ENCODE assay signal across 8 cellular contexts in genomic region chr1:31154000-31154631, GRCh38.
DNase-seq lines count a peak whose midpoint lies in the region; ATAC-seq and TF ChIP-seq lines count a peak whose summit lies in the region.

No MANE protein-coding gene starts in this region.

- H3K4me1 Mint-ChIP-seq in CD4-positive, CD25-positive, alpha-beta regulatory T cell = peaks cover 0 to 12% (median 8%) of the 10 kb centered on the region in 4 donors
- H3K4me1 Mint-ChIP-seq in endodermal cell = peaks cover 8% of the 10 kb centered on the region
- H3K4me1 Mint-ChIP-seq in neural progenitor cell = peaks cover 8% of the 10 kb centered on the region

- no peaks in the 10 kb centered on the region for H3K27me3 Mint-ChIP-seq in CD4-positive, CD25-positive, alpha-beta regulatory T cell
- peaks cover 1% of the 10 kb centered on the region for H3K27me3 Mint-ChIP-seq in endodermal cell (ENCODE audit: insufficient read depth)
- H3K27me3 Mint-ChIP-seq in neural progenitor cell (ENCODE audit: insufficient read depth, low read depth) = no peaks in the 10 kb centered on the region

- peaks cover 0 to 2% (median 0%) of the 10 kb centered on the region in 7 donors for H3K9me3 Mint-ChIP-seq in CD4-positive, CD25-positive, alpha-beta regulatory T cell
- H3K9me3 Mint-ChIP-seq in endodermal cell = peaks cover 12% of the 10 kb centered on the region
- peaks cover 9% of the 10 kb centered on the region for H3K9me3 Mint-ChIP-seq in neural progenitor cell

- WGBS in endodermal cell (ENCODE audit: insufficient coverage in 1 of 2, insufficient read length in 1 of 2), 2 experiments = 73 to 81% methylated on average over 18 to 19 of the region's 19 CpGs

- ATAC-seq in CD4-positive, CD25-positive, alpha-beta regulatory T cell (ENCODE audit: low read depth in 2 of 2) = no peak

- H3K9me3 ChIP-seq in CD4-positive, CD25-positive, alpha-beta regulatory T cell (ENCODE audit: control insufficient read depth in 2 of 2, low read length in 2 of 2) = no peaks in the 10 kb centered on the region
- H3K9me3 ChIP-seq in endodermal cell (ENCODE audit: control insufficient read depth, low read length) (peaks cover 7% of the 10 kb centered on the region), neural progenitor cell (ENCODE audit: low read depth) (no peaks in the 10 kb centered on the region)

- H3K27ac Mint-ChIP-seq in CD4-positive, CD25-positive, alpha-beta regulatory T cell = peak overlapping the region in 2 of 3 donors; percentile 20 to 74
- H3K27ac Mint-ChIP-seq in endodermal cell (peak overlapping the region; percentile 98), neural progenitor cell (peak overlapping the region; percentile 95)

- H3K9ac ChIP-seq in endodermal cell (ENCODE audit: extremely low read depth, low read length, poor library complexity, severe bottlenecking) (peak overlapping the region; percentile 92), neural progenitor cell (peak overlapping the region; percentile 68)

- peaks cover 16% of the 10 kb centered on the region for H3F3A ChIP-seq in neural progenitor cell (ENCODE audit: low read depth)

- H3K36me3 ChIP-seq in CD4-positive, CD25-positive, alpha-beta regulatory T cell (ENCODE audit: control insufficient read depth, insufficient read depth, low read length) = no peaks in the 10 kb centered on the region
- H3K36me3 ChIP-seq in endodermal cell (ENCODE audit: control insufficient read depth, insufficient read depth, low read length) = no peaks in the 10 kb centered on the region
- H3K36me3 ChIP-seq in neural progenitor cell = no peaks in the 10 kb centered on the region

- peaks cover 6% of the 10 kb centered on the region for H3K4me1 ChIP-seq in CD4-positive, CD25-positive, alpha-beta regulatory T cell (ENCODE audit: control insufficient read depth, insufficient read depth, low read length, poor library complexity, severe bottlenecking)
- H3K4me1 ChIP-seq in endodermal cell (ENCODE audit: control insufficient read depth, insufficient read depth, low read length) (no peaks in the 10 kb centered on the region), neural progenitor cell (peaks cover 7% of the 10 kb centered on the region)

- H3K4me3 ChIP-seq in CD4-positive, CD25-positive, alpha-beta regulatory T cell (ENCODE audit: low read depth, low read length) = peak overlapping the region; percentile 37
- H3K4me3 ChIP-seq in endodermal cell (ENCODE audit: low read length) = peak overlapping the region; percentile 72
- peak overlapping the region; percentile 74 for H3K4me3 ChIP-seq in neural progenitor cell

- DNase-seq in CD4-positive, CD25-positive, alpha-beta regulatory T cell = no peak
- DNase-seq in NCI-H526 (lab: John Stamatoyannopoulos, UW) = peak; percentile 81 to 82
- no peak for DNase-seq in endodermal cell
- no peak for DNase-seq in neural progenitor cell (ENCODE audit: low spot score)
- DNase-seq in NCI-H1092 (lab: John Stamatoyannopoulos, UW) = no peak
- DNase-seq in SKM-1 treated with dmso at 0.1 percent for 144 hours (lab: John Stamatoyannopoulos, UW; ENCODE audit: unreplicated experiment) = no peak
- no peak for DNase-seq in NCI-H2107 treated with DMSO at 0.1 percent for 48 hours (lab: John Stamatoyannopoulos, UW; ENCODE audit: unreplicated experiment)
- no peak for DNase-seq in DMS53 treated with DMSO at 0.1 percent for 48 hours (lab: John Stamatoyannopoulos, UW; ENCODE audit: unreplicated experiment)

- H3K27ac ChIP-seq in CD4-positive, CD25-positive, alpha-beta regulatory T cell (ENCODE audit: insufficient read depth, low read length, poor library complexity, severe bottlenecking) = peak overlapping the region; percentile 47
- H3K27ac ChIP-seq in endodermal cell (ENCODE audit: low read depth, low read length) (peak overlapping the region; percentile 98), neural progenitor cell (peak overlapping the region; percentile 96)

- H2AFZ ChIP-seq in neural progenitor cell (replicated peaks) = peak overlapping the region; percentile 76

- H3K27me3 ChIP-seq in CD4-positive, CD25-positive, alpha-beta regulatory T cell (ENCODE audit: control insufficient read depth, insufficient read depth, low read length) = no peaks in the 10 kb centered on the region
- H3K27me3 ChIP-seq in endodermal cell (ENCODE audit: control insufficient read depth, insufficient read depth, low read length, poor library complexity, severe bottlenecking) (no peaks in the 10 kb centered on the region), neural progenitor cell (no peaks in the 10 kb centered on the region)

- peak overlapping the region; percentile 85 for H3K4me2 ChIP-seq in neural progenitor cell

- no peaks in the 10 kb centered on the region for H3K36me3 Mint-ChIP-seq in CD4-positive, CD25-positive, alpha-beta regulatory T cell
- peaks cover 13% of the 10 kb centered on the region for H3K36me3 Mint-ChIP-seq in endodermal cell (ENCODE audit: low read depth)
- peaks cover 4% of the 10 kb centered on the region for H3K36me3 Mint-ChIP-seq in neural progenitor cell

- TF ChIP-seq CTCF in endodermal cell (conservative IDR thresholded peaks at IDR 0.05) (no peak), neural progenitor cell (IDR thresholded peaks at IDR 0.05) (no peak)

- H3K79me2 ChIP-seq in neural progenitor cell (ENCODE audit: low read depth) = no peaks in the 10 kb centered on the region

- H3K4me3 Mint-ChIP-seq in CD4-positive, CD25-positive, alpha-beta regulatory T cell = peak overlapping the region; percentile 79 to 89 (median 86)
- H3K4me3 Mint-ChIP-seq in endodermal cell (peak overlapping the region; percentile 77), neural progenitor cell (peak overlapping the region; percentile 91)

- H4K20me1 ChIP-seq in neural progenitor cell (ENCODE audit: low read depth) = no peaks in the 10 kb centered on the region

Comparison
In these comparisons a context has a peak if more than half of its experiments do, and no peak if none do; other contexts are left out.
1. DNase-seq: peak in NCI-H526 (2 of 2); none in CD4-positive, CD25-positive, alpha-beta regulatory T cell (0 of 3), endodermal cell (single experiment), neural progenitor cell (single experiment), NCI-H1092 (single experiment), SKM-1 treated with dmso at 0.1 percent for 144 hours (single experiment), NCI-H2107 treated with DMSO at 0.1 percent for 48 hours (single experiment) and DMS53 treated with DMSO at 0.1 percent for 48 hours (single experiment).
2. H3K27ac ChIP-seq: peak in every context shown above with its lines; median percentile 98 in endodermal cell; 96 in neural progenitor cell; 47 in CD4-positive, CD25-positive, alpha-beta regulatory T cell.
3. H3K27ac Mint-ChIP-seq: peak in every context shown above with its lines; median percentile 98 in endodermal cell; 95 in neural progenitor cell; 47 in CD4-positive, CD25-positive, alpha-beta regulatory T cell.
4. Peak in every context shown above with its lines, with median percentiles within 50 percentile points of each other: H3K4me3 ChIP-seq and H3K4me3 Mint-ChIP-seq.